In the genomic region with DNA sequence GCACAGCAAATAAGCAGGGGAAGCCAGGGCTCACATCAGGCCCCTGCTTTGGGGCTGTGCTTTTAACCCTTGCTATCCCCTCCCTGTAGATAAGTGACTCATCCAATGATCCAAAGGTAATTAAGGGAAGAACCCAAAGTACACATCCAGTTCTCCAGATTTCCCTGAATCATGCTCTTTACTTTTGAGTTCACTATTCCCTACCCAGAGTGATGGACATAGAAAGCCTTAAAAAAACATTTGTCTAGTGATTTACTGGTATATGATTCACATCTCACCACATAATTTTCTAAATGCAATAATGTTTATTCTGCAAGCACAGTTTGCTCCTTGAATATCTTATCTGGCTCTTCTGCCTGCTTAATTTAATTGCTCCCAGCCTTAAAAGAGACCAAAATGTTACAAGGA, we compare ENCODE assay signal across 18 cellular contexts.
DNase-seq lines count a peak whose midpoint lies in the region; ATAC-seq and TF ChIP-seq lines count a peak whose summit lies in the region.
"Had no signal": no experiment of that assay in that cellular context is flagged by ENCODE, and none has a peak within 500 bp of the region (broad histone marks: within the 10 kb centered on the region; RNA-seq: fewer than 3 reads in every experiment).

No MANE protein-coding gene starts in this region.

- peak; percentile 21 for DNase-seq in A673 (ENCODE audit: low spot score)
- DNase-seq in HFFc6 = peak; percentile 62
- DNase-seq in WTC11 (ENCODE audit: low spot score) = no peak
- no peak for DNase-seq in GM19240 (ENCODE audit: insufficient read length, low spot score)
- no peak for DNase-seq in T1000 (lab: John Stamatoyannopoulos, UW)
- no peak for DNase-seq in ACHN
- DNase-seq: activated CD4-positive, CD25-positive, alpha-beta regulatory T cell; activated T-cell treated with anti-CD3 and anti-CD28 coated beads for 4 hours; AML-193; anterior cingulate cortex; GDM1; NCI-H2171; pancreas had no signal

- CTCF ChIA-PET in A673 (lab: Charles Lee) (no interaction called here), WTC11 (lab: Charles Lee) (no interaction called here)

- H3K4me3 ChIP-seq in A673 (ENCODE audit: low read depth, low read length, poor library complexity, severe bottlenecking) = no peak overlapping the region
- no peak overlapping the region for H3K4me3 ChIP-seq in iPS-15b (ENCODE audit: low read depth, low read length)
- H3K4me3 ChIP-seq: pancreas had no signal

- POLR2A ChIA-PET in A673 (lab: Charles Lee; ENCODE audit: low non-redundant PET) = no interaction called here
- POLR2A ChIA-PET in WTC11 (lab: Charles Lee) = no interaction called here

- no peaks in the 10 kb centered on the region for H3K9me3 Mint-ChIP-seq in HFFc6
- no peaks in the 10 kb centered on the region for H3K9me3 Mint-ChIP-seq in WTC11
- H3K9me3 Mint-ChIP-seq: mesothelial cell of epicardium; stimulated activated memory B cell treated with anti-CD40 and anti-IgM and Interleukin-4, amounts not matched to agents 10 μg/mL and 1 μg/mL and 100 μg/mL, for 72 hours had no signal

- H3K4me1 ChIP-seq in A673 (ENCODE audit: insufficient read depth, low read length, poor library complexity, severe bottlenecking) (peaks cover 13% of the 10 kb centered on the region), iPS-15b (ENCODE audit: control insufficient read depth, insufficient read depth, low read length) (peaks cover 9% of the 10 kb centered on the region)

- ATAC-seq in WTC11 (peak; percentile 73), GM21360 (IDR thresholded peaks at IDR 0.05; ENCODE audit: unreplicated experiment) (no peak)
- ATAC-seq: Right ventricle myocardium inferior; stimulated activated memory B cell treated with anti-CD40 and anti-IgM and Interleukin-4, amounts not matched to agents 10 μg/mL and 1 μg/mL and 100 μg/mL, for 72 hours had no signal

- H3K27me3 ChIP-seq in A673 (replicated peaks; ENCODE audit: insufficient read depth, low read depth, low read length, poor library complexity) (no peaks in the 10 kb centered on the region), iPS-15b (ENCODE audit: control insufficient read depth, insufficient read depth, low read length) (no peaks in the 10 kb centered on the region)
- H3K27me3 ChIP-seq: pancreas had no signal

- peaks cover 39% of the 10 kb centered on the region for H3K4me1 Mint-ChIP-seq in HFFc6 (ENCODE audit: low read depth)
- H3K4me1 Mint-ChIP-seq in WTC11 = peaks cover 47% of the 10 kb centered on the region

- no peaks in the 10 kb centered on the region for H3K27me3 Mint-ChIP-seq in HFFc6 (ENCODE audit: insufficient read depth)
- no peaks in the 10 kb centered on the region for H3K27me3 Mint-ChIP-seq in WTC11 (ENCODE audit: low read depth)
- H3K27me3 Mint-ChIP-seq: stimulated activated memory B cell treated with anti-CD40 and anti-IgM and Interleukin-4, amounts not matched to agents 10 μg/mL and 1 μg/mL and 100 μg/mL, for 72 hours had no signal

- H3K4me3 Mint-ChIP-seq in HFFc6 (peak overlapping the region; percentile 27), WTC11 (no peak overlapping the region)
- H3K4me3 Mint-ChIP-seq: mesothelial cell of epicardium; stimulated activated memory B cell treated with anti-CD40 and anti-IgM and Interleukin-4, amounts not matched to agents 10 μg/mL and 1 μg/mL and 100 μg/mL, for 72 hours had no signal

- H3K36me3 ChIP-seq in A673 (ENCODE audit: insufficient read depth, low read length, poor library complexity, severe bottlenecking) (no peaks in the 10 kb centered on the region), iPS-15b (ENCODE audit: control insufficient read depth, insufficient read depth, low read length) (no peaks in the 10 kb centered on the region)
- H3K36me3 ChIP-seq: pancreas had no signal

- peak overlapping the region; percentile 21 for H3K27ac ChIP-seq in A673 (ENCODE audit: low read depth, low read length, poor library complexity, severe bottlenecking)
- H3K27ac ChIP-seq: pancreas had no signal

- H3K36me3 Mint-ChIP-seq in HFFc6 (ENCODE audit: low read depth) = no peaks in the 10 kb centered on the region
- H3K36me3 Mint-ChIP-seq in WTC11 = no peaks in the 10 kb centered on the region
- H3K36me3 Mint-ChIP-seq: mesothelial cell of epicardium; stimulated activated memory B cell treated with anti-CD40 and anti-IgM and Interleukin-4, amounts not matched to agents 10 μg/mL and 1 μg/mL and 100 μg/mL, for 72 hours had no signal

- TF ChIP-seq CTCF in A673 (conservative IDR thresholded peaks at IDR 0.05; ENCODE audit: low read depth, low read length) (no peak), HFFc6 (IDR thresholded peaks at IDR 0.05) (no peak), WTC11 (IDR thresholded peaks at IDR 0.05) (no peak)

- H3K9ac ChIP-seq in iPS-15b (ENCODE audit: low read depth, low read length) = peak overlapping the region; percentile 26

- no peaks in the 10 kb centered on the region for H3K9me3 ChIP-seq in A673 (ENCODE audit: low read depth, low read length, poor library complexity, severe bottlenecking)
- no peaks in the 10 kb centered on the region for H3K9me3 ChIP-seq in iPS-15b (ENCODE audit: control insufficient read depth, insufficient read depth, low read length)
- H3K9me3 ChIP-seq: pancreas had no signal

- peak overlapping the region; percentile 75 for H3K27ac Mint-ChIP-seq in HFFc6
- no peak overlapping the region for H3K27ac Mint-ChIP-seq in WTC11
- H3K27ac Mint-ChIP-seq: mesothelial cell of epicardium; stimulated activated memory B cell treated with anti-CD40 and anti-IgM and Interleukin-4, amounts not matched to agents 10 μg/mL and 1 μg/mL and 100 μg/mL, for 72 hours had no signal

- intact Hi-C loops in A673 (cut with micrococcal nuclease; ENCODE audit: unreplicated experiment) = no loop called here

- in situ Hi-C loops in ACHN (cut with HindIII; ENCODE audit: low pct_ligation_motif_present, low pct_unique_long_range_greater_than_20kb, low sequenced_read_pairs) = no loop called here

- BruUV-seq in A673 (replicated peaks; lab: Mats Ljungman, UMichigan) = no TSS peak

TF ChIP-seq in WTC11, 78 proteins besides CTCF, POLR2A, EP300 and RAD21 (continues in another document):
- TF ChIP-seq, protein P1, sequence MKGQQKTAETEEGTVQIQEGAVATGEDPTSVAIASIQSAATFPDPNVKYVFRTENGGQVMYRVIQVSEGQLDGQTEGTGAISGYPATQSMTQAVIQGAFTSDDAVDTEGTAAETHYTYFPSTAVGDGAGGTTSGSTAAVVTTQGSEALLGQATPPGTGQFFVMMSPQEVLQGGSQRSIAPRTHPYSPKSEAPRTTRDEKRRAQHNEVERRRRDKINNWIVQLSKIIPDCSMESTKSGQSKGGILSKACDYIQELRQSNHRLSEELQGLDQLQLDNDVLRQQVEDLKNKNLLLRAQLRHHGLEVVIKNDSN (CRISPR knock-in tag; IDR thresholded peaks at IDR 0.05) = no peak
- TF ChIP-seq ELF4 (CRISPR knock-in tag; IDR thresholded peaks at IDR 0.05; ENCODE audit: low read depth) = no peak
- TF ChIP-seq ZNF416 (CRISPR knock-in tag; IDR thresholded peaks at IDR 0.05) = no peak
- no peak for TF ChIP-seq SOX15 (CRISPR knock-in tag; IDR thresholded peaks at IDR 0.05)
- TF ChIP-seq, protein P2, sequence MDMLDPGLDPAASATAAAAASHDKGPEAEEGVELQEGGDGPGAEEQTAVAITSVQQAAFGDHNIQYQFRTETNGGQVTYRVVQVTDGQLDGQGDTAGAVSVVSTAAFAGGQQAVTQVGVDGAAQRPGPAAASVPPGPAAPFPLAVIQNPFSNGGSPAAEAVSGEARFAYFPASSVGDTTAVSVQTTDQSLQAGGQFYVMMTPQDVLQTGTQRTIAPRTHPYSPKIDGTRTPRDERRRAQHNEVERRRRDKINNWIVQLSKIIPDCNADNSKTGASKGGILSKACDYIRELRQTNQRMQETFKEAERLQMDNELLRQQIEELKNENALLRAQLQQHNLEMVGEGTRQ (CRISPR knock-in tag; IDR thresholded peaks at IDR 0.05) = no peak
- TF ChIP-seq, protein P3, sequence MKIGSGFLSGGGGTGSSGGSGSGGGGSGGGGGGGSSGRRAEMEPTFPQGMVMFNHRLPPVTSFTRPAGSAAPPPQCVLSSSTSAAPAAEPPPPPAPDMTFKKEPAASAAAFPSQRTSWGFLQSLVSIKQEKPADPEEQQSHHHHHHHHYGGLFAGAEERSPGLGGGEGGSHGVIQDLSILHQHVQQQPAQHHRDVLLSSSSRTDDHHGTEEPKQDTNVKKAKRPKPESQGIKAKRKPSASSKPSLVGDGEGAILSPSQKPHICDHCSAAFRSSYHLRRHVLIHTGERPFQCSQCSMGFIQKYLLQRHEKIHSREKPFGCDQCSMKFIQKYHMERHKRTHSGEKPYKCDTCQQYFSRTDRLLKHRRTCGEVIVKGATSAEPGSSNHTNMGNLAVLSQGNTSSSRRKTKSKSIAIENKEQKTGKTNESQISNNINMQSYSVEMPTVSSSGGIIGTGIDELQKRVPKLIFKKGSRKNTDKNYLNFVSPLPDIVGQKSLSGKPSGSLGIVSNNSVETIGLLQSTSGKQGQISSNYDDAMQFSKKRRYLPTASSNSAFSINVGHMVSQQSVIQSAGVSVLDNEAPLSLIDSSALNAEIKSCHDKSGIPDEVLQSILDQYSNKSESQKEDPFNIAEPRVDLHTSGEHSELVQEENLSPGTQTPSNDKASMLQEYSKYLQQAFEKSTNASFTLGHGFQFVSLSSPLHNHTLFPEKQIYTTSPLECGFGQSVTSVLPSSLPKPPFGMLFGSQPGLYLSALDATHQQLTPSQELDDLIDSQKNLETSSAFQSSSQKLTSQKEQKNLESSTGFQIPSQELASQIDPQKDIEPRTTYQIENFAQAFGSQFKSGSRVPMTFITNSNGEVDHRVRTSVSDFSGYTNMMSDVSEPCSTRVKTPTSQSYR (CRISPR knock-in tag; IDR thresholded peaks at IDR 0.05) = no peak
- TF ChIP-seq JAZF1 (CRISPR knock-in tag; IDR thresholded peaks at IDR 0.05) = no peak
- no peak for TF ChIP-seq ZNF138 (CRISPR knock-in tag; conservative IDR thresholded peaks at IDR 0.05)

Comparison
In these comparisons a context has a peak if more than half of its experiments do, and no peak if none do; other contexts are left out.
1. DNase-seq: peak in A673 (single experiment) and HFFc6 (single experiment); none in WTC11 (single experiment), GM19240 (single experiment), T1000 (single experiment) and ACHN (single experiment).